Comparison of ENCODE assay signal across 11 cellular contexts in genomic region chr19:9308091-9308490, GRCh38. TPM values are rescaled to one million over a fixed set of nuclear protein-coding genes. Genes with fewer than 3 reads are reported as not detected.
DNase-seq lines count a peak whose midpoint lies in the region; ATAC-seq and TF ChIP-seq lines count a peak whose summit lies in the region.
"Had no signal": no experiment of that assay in that cellular context is flagged by ENCODE, and none has a peak within 500 bp of the region (broad histone marks: within the 10 kb centered on the region; RNA-seq: fewer than 3 reads in every experiment).

No MANE protein-coding gene starts in this region.

- peaks cover 33% of the 10 kb centered on the region for H3K36me3 Mint-ChIP-seq in activated naive CD8-positive, alpha-beta T cell treated with anti-CD3 and anti-CD28 coated beads, Interleukin-2, amount 50 U/mL, for 24 hours (ENCODE audit: low read depth)

- H3F3A ChIP-seq in GM23248 (ENCODE audit: insufficient read depth), result peaks cover 20% of the 10 kb centered on the region

- peaks cover 45% of the 10 kb centered on the region for H3K79me2 ChIP-seq in GM23248 (ENCODE audit: insufficient read depth)

- H4K20me1 ChIP-seq in GM23248 (ENCODE audit: insufficient read depth), result no peaks in the 10 kb centered on the region

- peak overlapping the region; percentile 84 for H3K4me2 ChIP-seq in GM23248 (ENCODE audit: unreplicated experiment)

- H3K27ac Mint-ChIP-seq in activated naive CD8-positive, alpha-beta T cell treated with anti-CD3 and anti-CD28 coated beads, Interleukin-2, amount 50 U/mL, for 24 hours, result no peak overlapping the region

- ATAC-seq in activated naive CD8-positive, alpha-beta T cell treated with anti-CD3 and anti-CD28 coated beads, Interleukin-2, amount 50 U/mL, for 24 hours, result no peak
- ATAC-seq in GM21423 (IDR thresholded peaks at IDR 0.05; ENCODE audit: unreplicated experiment), result no peak
- ATAC-seq in GM19397 (IDR thresholded peaks at IDR 0.05; ENCODE audit: unreplicated experiment), result no peak
- ATAC-seq in GM18909 (IDR thresholded peaks at IDR 0.05; ENCODE audit: poor library complexity, unreplicated experiment), result no peak
- ATAC-seq in HG03159 (IDR thresholded peaks at IDR 0.05; ENCODE audit: unreplicated experiment), result no peak

- 14 to 15% methylated on average over 2 of the region's 2 CpGs for WGBS in GM23248 (ENCODE audit: low coverage in 1 of 2, low lambda C conversion rate in 2 of 2, missing lambda C conversion rate in 2 of 2), 2 experiments

- TF ChIP-seq CTCF in AG04450 (IDR thresholded peaks at IDR 0.05; ENCODE audit: low read depth, low read length), result no peak

- H3K4me3 ChIP-seq in AG04450 (ENCODE audit: low read depth, low read length) (peak overlapping the region; percentile 93), GM23248 (peak overlapping the region; percentile 90), muscle layer of duodenum (ENCODE audit: low read depth in 1 of 2, low read length in 2 of 2) (peak overlapping the region; percentile 89 to 91)

- in situ Hi-C loops in GM23248 (cut with MboI), result loop anchor here (25.0 kb wide), 1 partner anchor 479 kb away; no protein-coding TSS in a partner anchor

- peaks cover 12% of the 10 kb centered on the region for H3K9me3 Mint-ChIP-seq in activated naive CD8-positive, alpha-beta T cell treated with anti-CD3 and anti-CD28 coated beads, Interleukin-2, amount 50 U/mL, for 24 hours

- H3K4me1 ChIP-seq in GM23248 (ENCODE audit: insufficient read depth) (peaks cover 20% of the 10 kb centered on the region), muscle layer of duodenum (ENCODE audit: control insufficient read depth in 1 of 2, insufficient read depth in 2 of 2, low read length in 2 of 2) (peaks cover 4 to 10% of the 10 kb centered on the region in 2 donors)

- H3K9me3 ChIP-seq in AG04450 (ENCODE audit: control insufficient read depth, insufficient read depth, low read length), result peaks cover 30% of the 10 kb centered on the region
- no peaks in the 10 kb centered on the region for H3K9me3 ChIP-seq in GM23248 (ENCODE audit: low read depth)
- peaks cover 0 to 10% of the 10 kb centered on the region in 2 donors for H3K9me3 ChIP-seq in muscle layer of duodenum (ENCODE audit: control insufficient read depth in 1 of 2, low read length in 2 of 2)

- H3K27me3 Mint-ChIP-seq in activated naive CD8-positive, alpha-beta T cell treated with anti-CD3 and anti-CD28 coated beads, Interleukin-2, amount 50 U/mL, for 24 hours, result peaks cover 2% of the 10 kb centered on the region

- H3K9ac ChIP-seq in GM23248, result peak overlapping the region; percentile 94

- POLR2A ChIA-PET in AG04450 (lab: Yijun Ruan, JAX), result no interaction called here

- H3K4me3 Mint-ChIP-seq in activated naive CD8-positive, alpha-beta T cell treated with anti-CD3 and anti-CD28 coated beads, Interleukin-2, amount 50 U/mL, for 24 hours, result peak overlapping the region; percentile 89

- DNase-seq in AG04450 (ENCODE audit: low read depth, low spot score) (no peak), GM23248 (peak; percentile 11)
- DNase-seq in activated naive CD8-positive, alpha-beta T cell treated with anti-CD3 and anti-CD28 coated beads, Interleukin-2, amount 50 U/mL, for 24 hours, result no peak
- DNase-seq: anterior cingulate cortex, NCI-H2029 treated with DMSO at 0.1 percent for 48 hours had no signal

- CTCF ChIA-PET in AG04450 (lab: Charles Lee), result interaction anchor here (1.2 kb wide), 1 partner anchor 16 kb away, joined by 3 read pairs; the partner anchor contains the start of gene ZNF559

- no peak overlapping the region for H3K27ac ChIP-seq in AG04450 (ENCODE audit: low read depth, low read length)
- H3K27ac ChIP-seq in GM23248, result no peak overlapping the region
- no peak overlapping the region for H3K27ac ChIP-seq in muscle layer of duodenum (ENCODE audit: low read length)

- no peaks in the 10 kb centered on the region for H3K9me2 ChIP-seq in GM23248 (ENCODE audit: insufficient read depth)

- H3K36me3 ChIP-seq in GM23248 (ENCODE audit: low read depth) (peaks cover 21% of the 10 kb centered on the region), muscle layer of duodenum (ENCODE audit: control insufficient read depth in 1 of 2, insufficient read depth in 2 of 2, low read length in 2 of 2) (peaks cover 12 to 33% of the 10 kb centered on the region in 2 donors)

- peaks cover 29% of the 10 kb centered on the region for H3K4me1 Mint-ChIP-seq in activated naive CD8-positive, alpha-beta T cell treated with anti-CD3 and anti-CD28 coated beads, Interleukin-2, amount 50 U/mL, for 24 hours

- H3K27me3 ChIP-seq in AG04450 (ENCODE audit: control insufficient read depth, insufficient read depth, low read length) (no peaks in the 10 kb centered on the region), GM23248 (replicated peaks; ENCODE audit: insufficient read depth) (no peaks in the 10 kb centered on the region), muscle layer of duodenum (ENCODE audit: low read depth, low read length) (no peaks in the 10 kb centered on the region)

- H2AFZ ChIP-seq in GM23248, result no peak overlapping the region

RNA-seq across cellular contexts. Expression of gene ZNF699, which starts 1.5 kb away (rescaled TPM):
- polyA plus RNA-seq in AG04450 (2011; rRNA removed), result 3.2 and 3.3 TPM in 2 replicates
- 6.5 and 6.9 TPM in 2 replicates for polyA minus RNA-seq in AG04450 (2011; rRNA and poly(A)+ RNA removed)
- total RNA-seq in GM23248 (2014; rRNA removed; shearing (Covaris generic)), result 3.9 and 12.4 TPM in 2 replicates
- polyA plus RNA-seq in GM23248 (2016; fragmentation: Nextera tagmentation; extraction: Ambion mirVana), result 3.2 and 3.7 TPM in 2 replicates

RNA-seq across cellular contexts. Expression of gene ZNF559, which starts 15.9 kb away (rescaled TPM):
- polyA plus RNA-seq in AG04450 (2011; rRNA removed) (20.9 and 27.8 TPM in 2 replicates), GM23248 (2016; fragmentation: Nextera tagmentation; extraction: Ambion mirVana) (9.5 and 13.4 TPM in 2 replicates)
- 8.3 and 12.9 TPM in 2 replicates for polyA minus RNA-seq in AG04450 (2011; rRNA and poly(A)+ RNA removed)
- 6.7 and 8.1 TPM in 2 replicates for total RNA-seq in GM23248 (2014; rRNA removed; shearing (Covaris generic))

RNA-seq across cellular contexts. Expression of gene ZNF177, which starts 54.7 kb away (rescaled TPM):
- polyA plus RNA-seq in AG04450 (2011; rRNA removed) (2.3 and 3.3 TPM in 2 replicates), GM23248 (2016; fragmentation: Nextera tagmentation; extraction: Ambion mirVana) (0.61 and 1.2 TPM in 2 replicates)
- polyA minus RNA-seq in AG04450 (2011; rRNA and poly(A)+ RNA removed), result 1.1 and 1.2 TPM in 2 replicates
- total RNA-seq in GM23248 (2014; rRNA removed; shearing (Covaris generic)), result 1.8 and 3.2 TPM in 2 replicates

RNA-seq across cellular contexts. Expression of gene OR7E24, which starts 57.4 kb away (rescaled TPM):
- polyA plus RNA-seq in AG04450 (2011; rRNA removed), result not detected in 2 replicates
- polyA minus RNA-seq in AG04450 (2011; rRNA and poly(A)+ RNA removed), result not detected in 2 replicates
- total RNA-seq in GM23248 (2014; rRNA removed; shearing (Covaris generic)), result not detected in 2 replicates
- not detected in 2 replicates for polyA plus RNA-seq in GM23248 (2016; fragmentation: Nextera tagmentation; extraction: Ambion mirVana)
- total RNA-seq: T-helper 1 cell treated with Interleukin-12 subunit alpha and Interleukin-12 subunit beta and Interleukin-4 antibody, amounts not matched to agents 30 ng/mL and 1 ng/mL, for 36 hours had no signal
